15 cellular contexts compared by ENCODE assay signal in genomic region chr16:23967018-23967417, GRCh38.
DNase-seq lines count a peak whose midpoint lies in the region; ATAC-seq and TF ChIP-seq lines count a peak whose summit lies in the region.
"Had no signal": no experiment of that assay in that cellular context is flagged by ENCODE, and none has a peak within 500 bp of the region (broad histone marks: within the 10 kb centered on the region; RNA-seq: fewer than 3 reads in every experiment).

No MANE protein-coding gene starts in this region.

- intact Hi-C loops in CD4-positive, alpha-beta T cell (cut with DNase I, micrococcal nuclease): no loop called here
- intact Hi-C loops in left colon (cut with DNase I, micrococcal nuclease): no loop called here

- H3K9me3 Mint-ChIP-seq in CD4-positive, alpha-beta T cell: no peaks in the 10 kb centered on the region

- no peaks in the 10 kb centered on the region for H3K9me3 ChIP-seq in CD4-positive, alpha-beta T cell (ENCODE audit: control insufficient read depth, low read length)
- H3K9me3 ChIP-seq: thyroid gland had no signal

- H3K36me3 Mint-ChIP-seq in CD4-positive, alpha-beta T cell (ENCODE audit: low read depth): peaks cover 30% of the 10 kb centered on the region

- DNase-seq in CD4-positive, alpha-beta T cell: no peak
- DNase-seq in HL-60 (ENCODE audit: low read depth in 1 of 2, low spot score in 1 of 2) (peak in 1 of 2 experiments; percentile 84), UCSD-AML1 (lab: John Stamatoyannopoulos, UW; ENCODE audit: unreplicated experiment) (peak; percentile 62), left kidney (ENCODE audit: low read depth, low spot score) (peak; percentile 62), left colon (no peak)
- DNase-seq in stimulated activated CD4-positive, alpha-beta T cell treated with anti-CD3 and anti-CD28 coated beads, Interleukin-12 subunit alpha, Interleukin-12 subunit beta, amount 100 ng/mL, for 4 hours: no peak
- DNase-seq: activated CD4-positive, CD25-positive, alpha-beta regulatory T cell; activated T-cell treated with anti-CD3 and anti-CD28 coated beads for 4 hours; effector memory CD4-positive, alpha-beta T cell; foreskin melanocyte; NCI-H510A treated with DMSO at 0.1 percent for 48 hours; SHP77; thyroid gland had no signal

- POLR2A ChIA-PET in CD4-positive, alpha-beta T cell (lab: Charles Lee): interaction anchor here (0.9 kb wide), 1 partner anchor 16 kb away, joined by 3 read pairs; no protein-coding TSS in a partner anchor

- H3K27ac Mint-ChIP-seq in CD4-positive, alpha-beta T cell: peak overlapping the region; percentile 40

- H3K4me3 ChIP-seq in HL-60 (replicated peaks; ENCODE audit: insufficient read depth, low read length): no peak overlapping the region
- H3K4me3 ChIP-seq: thyroid gland had no signal

- peaks cover 68% of the 10 kb centered on the region for H3K4me1 Mint-ChIP-seq in CD4-positive, alpha-beta T cell (ENCODE audit: low read depth)

- CTCF ChIA-PET in CD4-positive, alpha-beta T cell (lab: Charles Lee): no interaction called here

- H3K4me3 Mint-ChIP-seq in CD4-positive, alpha-beta T cell: no peak overlapping the region

- no peak for TF ChIP-seq CTCF in CD4-positive, alpha-beta T cell (IDR thresholded peaks at IDR 0.05)
- no peak for TF ChIP-seq CTCF in HL-60 (IDR thresholded peaks at IDR 0.05; ENCODE audit: insufficient read depth, low read length)

- H3K27me3 ChIP-seq in CD4-positive, alpha-beta T cell (ENCODE audit: control insufficient read depth, insufficient read depth, low read length): no peaks in the 10 kb centered on the region
- no peaks in the 10 kb centered on the region for H3K27me3 ChIP-seq in HL-60 (ENCODE audit: insufficient read depth, poor library complexity, severe bottlenecking)
- H3K27me3 ChIP-seq: thyroid gland had no signal

- ATAC-seq in CD4-positive, alpha-beta T cell (ENCODE audit: poor library complexity): no peak
- ATAC-seq in HG02763 (IDR thresholded peaks at IDR 0.05; ENCODE audit: unreplicated experiment) (no peak), left colon (no peak), HG03565 (IDR thresholded peaks at IDR 0.05; ENCODE audit: unreplicated experiment) (no peak)

- no peaks in the 10 kb centered on the region for H3K27me3 Mint-ChIP-seq in CD4-positive, alpha-beta T cell

- no peak overlapping the region for H3K27ac ChIP-seq in CD4-positive, alpha-beta T cell (ENCODE audit: low read depth, low read length)
- H3K27ac ChIP-seq in HL-60 (replicated peaks): 0 out of 2 replicates have a peak overlapping the region, but pooled peaks have one; percentile 7
- H3K27ac ChIP-seq: thyroid gland had no signal

Comparison
In these comparisons a context has a peak if more than half of its experiments do, and no peak if none do; other contexts are left out.
1. DNase-seq: peak in UCSD-AML1 (single experiment) and left kidney (single experiment); none in CD4-positive, alpha-beta T cell (0 of 10), left colon (0 of 2) and stimulated activated CD4-positive, alpha-beta T cell treated with anti-CD3 and anti-CD28 coated beads, Interleukin-12 subunit alpha, Interleukin-12 subunit beta, amount 100 ng/mL, for 4 hours (single experiment).